24 cellular contexts compared by ENCODE assay signal in genomic region chr18:58105206-58105907, GRCh38.
DNase-seq lines count a peak whose midpoint lies in the region; FAIRE-seq and TF ChIP-seq lines count a peak whose summit lies in the region.
"Had no signal": no experiment of that assay in that cellular context is flagged by ENCODE, and none has a peak within 500 bp of the region (broad histone marks: within the 10 kb centered on the region; RNA-seq: fewer than 3 reads in every experiment).

No MANE protein-coding gene starts in this region.

- no peaks in the 10 kb centered on the region for H3K9me3 ChIP-seq in WERI-Rb-1 (ENCODE audit: severe bottlenecking)
- H3K9me3 ChIP-seq: heart left ventricle, right atrium auricular region, thoracic aorta had no signal

- DNase-seq in GM12891 (ENCODE audit: insufficient read length, low spot score): no peak
- no peak for DNase-seq in WERI-Rb-1
- peak; percentile 25 for DNase-seq in hepatic stellate cell (ENCODE audit: low spot score)
- peak in 1 of 49 donors; percentile 14 for DNase-seq in substantia nigra (lab: John Stamatoyannopoulos, UW)
- DNase-seq in dedifferentiated amniotic fluid mesenchymal stem cell (ENCODE audit: extremely low spot score): no peak
- DNase-seq in NCI-H2171 treated with DMSO at 0.1 percent for 48 hours (lab: John Stamatoyannopoulos, UW): no peak
- DNase-seq in inferior parietal cortex (ENCODE audit: extremely low spot score): no peak
- DNase-seq: activated CD4-positive, alpha-beta T cell treated with anti-CD3 and anti-CD28 coated beads, Interleukin-2, amount 50 U/mL, for 1 hour; activated CD8-positive, alpha-beta memory T cell treated with anti-CD3 and anti-CD28 coated beads, Interleukin-2, amount 10 ng/mL, durations not matched to agents 7 days and 5 days; activated naive CD4-positive, alpha-beta T cell treated with anti-CD3 and anti-CD28 coated beads for 36 hours; activated T-cell treated with anti-CD3 and anti-CD28 coated beads, Interleukin-2, amount 50 U/mL, for 72 hours; dermis blood vessel endothelial cell; heart left ventricle; natural killer cell; NCI-H2227 treated with DMSO at 0.1 percent for 48 hours; NCI-H748 treated with DMSO at 0.1 percent for 48 hours; OCI-M1; stimulated activated CD4-positive, alpha-beta T cell treated with anti-CD3 and anti-CD28 coated beads, Interleukin-4, amount 100 ng/mL, for 24 hours; stimulated activated naive CD4-positive, alpha-beta T cell had no signal

- H3K36me3 ChIP-seq in WERI-Rb-1: peaks cover 3% of the 10 kb centered on the region
- H3K36me3 ChIP-seq: heart left ventricle, right atrium auricular region, thoracic aorta had no signal

- no peaks in the 10 kb centered on the region for H3K27me3 ChIP-seq in WERI-Rb-1 (ENCODE audit: insufficient read depth, low read depth, severe bottlenecking)
- H3K27me3 ChIP-seq: heart left ventricle, right atrium auricular region had no signal

- TF ChIP-seq CTCF in WERI-Rb-1 (IDR thresholded peaks at IDR 0.05; ENCODE audit: low read depth, low read length): no peak

- TF ChIP-seq POLR2A in GM12891 (IDR thresholded peaks at IDR 0.05; ENCODE audit: low read depth, low read length): no peak

- H3K4me3 ChIP-seq in WERI-Rb-1 (ENCODE audit: low read depth, low read length): no peak overlapping the region
- H3K4me3 ChIP-seq: heart left ventricle, K562, right atrium auricular region, thoracic aorta had no signal

- H3K27ac ChIP-seq in WERI-Rb-1 (peak overlapping the region; percentile 71), substantia nigra (ENCODE audit: low read depth, low read length, poor library complexity, severe bottlenecking) (peak overlapping the region; percentile 57)
- H3K27ac ChIP-seq: C4-2B, heart left ventricle, thoracic aorta had no signal

- FAIRE-seq in GM12891 (lab: Jason Lieb, UNC): peak; percentile 5
- FAIRE-seq: bronchial epithelial cell, K562 had no signal

TF ChIP-seq in GM12891, 5 proteins besides CTCF, POLR2A, EP300 and RAD21:
- no peak for TF ChIP-seq TAF1 (IDR thresholded peaks at IDR 0.05; ENCODE audit: low read depth, low read length)
- no peak for TF ChIP-seq PAX5 (IDR thresholded peaks at IDR 0.05; ENCODE audit: insufficient read depth, low read length, severe bottlenecking)
- TF ChIP-seq SPI1 (IDR thresholded peaks at IDR 0.05; ENCODE audit: low read depth, low read length): no peak
- no peak for TF ChIP-seq POLR2AphosphoS5 (IDR thresholded peaks at IDR 0.05; ENCODE audit: low read depth, low read length)
- TF ChIP-seq POU2F2 (IDR thresholded peaks at IDR 0.05; ENCODE audit: low read depth, low read length): no peak
